Comparison of ENCODE assay signal across 19 cellular contexts in genomic region chr10:68318331-68319059, GRCh38. TPM values are rescaled to one million over a fixed set of nuclear protein-coding genes. Genes with fewer than 3 reads are reported as not detected.
DNase-seq lines count a peak whose midpoint lies in the region; FAIRE-seq and TF ChIP-seq lines count a peak whose summit lies in the region.
"Had no signal": no experiment of that assay in that cellular context is flagged by ENCODE, and none has a peak within 500 bp of the region (broad histone marks: within the 10 kb centered on the region; RNA-seq: fewer than 3 reads in every experiment).

No MANE protein-coding gene starts in this region.

- no peak for TF ChIP-seq CTCF in colonic mucosa (IDR thresholded peaks at IDR 0.05)
- TF ChIP-seq CTCF in liver (IDR thresholded peaks at IDR 0.05; ENCODE audit: low read depth, low read length, missing input control): no peak

- no peak overlapping the region for H3K4me3 ChIP-seq in Karpas-422 (ENCODE audit: low read length)
- no peak overlapping the region for H3K4me3 ChIP-seq in colonic mucosa
- no peak overlapping the region for H3K4me3 ChIP-seq in liver (ENCODE audit: low read depth in 1 of 3, low read length in 3 of 3)
- no peak overlapping the region for H3K4me3 ChIP-seq in small intestine (ENCODE audit: low read depth in 1 of 2, low read length in 2 of 2)
- H3K4me3 ChIP-seq: SJSA1 had no signal

- no peak overlapping the region for H3K27ac ChIP-seq in Karpas-422 (ENCODE audit: low read length)
- peak overlapping the region; percentile 73 for H3K27ac ChIP-seq in colonic mucosa
- H3K27ac ChIP-seq in liver (ENCODE audit: low read depth in 1 of 2, low read length in 2 of 2): no peak overlapping the region
- H3K27ac ChIP-seq in small intestine (ENCODE audit: low read depth in 1 of 2, low read length in 1 of 2): peak overlapping the region in 1 of 2 donors; percentile 32
- H3K27ac ChIP-seq: SJSA1 had no signal

- FAIRE-seq in small intestine (lab: Jason Lieb, UNC): no peak
- FAIRE-seq: H54 had no signal

- H3K4me1 ChIP-seq in Karpas-422 (ENCODE audit: low read length) (no peaks in the 10 kb centered on the region), colonic mucosa (peaks cover 3% of the 10 kb centered on the region), liver (ENCODE audit: control insufficient read depth in 4 of 4, insufficient read depth in 4 of 4, low read length in 3 of 4) (no peaks in the 10 kb centered on the region), small intestine (ENCODE audit: control insufficient read depth in 2 of 2, insufficient read depth in 1 of 2, low read depth in 1 of 2, low read length in 1 of 2) (no peaks in the 10 kb centered on the region)
- H3K4me1 ChIP-seq: SJSA1 had no signal

- TF ChIP-seq RAD21 in liver (IDR thresholded peaks at IDR 0.05): no peak

- DNase-seq in Karpas-422 (peak; percentile 25), colonic mucosa (no peak), small intestine (peak; percentile 89), NCI-H1048 (lab: John Stamatoyannopoulos, UW) (no peak), DMS153 (lab: John Stamatoyannopoulos, UW) (no peak), cerebellar cortex (ENCODE audit: low spot score) (no peak)
- DNase-seq: NCI-H1105; NCI-H1436 treated with DMSO at 0.1 percent for 48 hours; NCI-H1930; NCI-H446 treated with DMSO at 0.1 percent for 48 hours; NCI-H526; NCI-H82; NK-92 treated with Interleukin-12 subunit alpha and Interleukin-12 subunit beta, amount 100 ng/mL, for 24 hours; PC-3; Right ventricle myocardium superior; RPMI8226 had no signal

- H3K27me3 ChIP-seq in Karpas-422 (ENCODE audit: low read length) (no peaks in the 10 kb centered on the region), colonic mucosa (no peaks in the 10 kb centered on the region), liver (ENCODE audit: control insufficient read depth in 4 of 4, insufficient read depth in 4 of 4, low read length in 3 of 4) (no peaks in the 10 kb centered on the region), small intestine (ENCODE audit: control insufficient read depth in 2 of 2, insufficient read depth in 2 of 2, low read length in 2 of 2) (no peaks in the 10 kb centered on the region)
- H3K27me3 ChIP-seq: SJSA1 had no signal

- 38% methylated on average over 1 of the region's 1 CpG for WGBS in liver
- 12 to 44% (median 24%) methylated on average over 1 of the region's 1 CpG for WGBS in small intestine, 3 donors

- no peak overlapping the region for H3K4me2 ChIP-seq in Karpas-422 (ENCODE audit: low read depth, low read length, poor library complexity, severe bottlenecking)

- H3K9me3 ChIP-seq in Karpas-422 (ENCODE audit: low read length): no peaks in the 10 kb centered on the region
- H3K9me3 ChIP-seq in colonic mucosa: no peaks in the 10 kb centered on the region
- peaks cover 0 to 8% (median 0%) of the 10 kb centered on the region in 4 donors for H3K9me3 ChIP-seq in liver (ENCODE audit: control insufficient read depth in 4 of 4, low read length in 3 of 4)
- no peaks in the 10 kb centered on the region for H3K9me3 ChIP-seq in small intestine (ENCODE audit: control insufficient read depth, low read depth)

- H3K36me3 ChIP-seq in Karpas-422 (ENCODE audit: insufficient read depth, low read length): no peaks in the 10 kb centered on the region
- no peaks in the 10 kb centered on the region for H3K36me3 ChIP-seq in colonic mucosa
- H3K36me3 ChIP-seq in liver (ENCODE audit: control insufficient read depth in 4 of 4, insufficient read depth in 3 of 4, low read depth in 1 of 4, low read length in 3 of 4): no peaks in the 10 kb centered on the region
- no peaks in the 10 kb centered on the region for H3K36me3 ChIP-seq in small intestine (ENCODE audit: control insufficient read depth in 2 of 2, insufficient read depth in 2 of 2, low read length in 2 of 2)
- H3K36me3 ChIP-seq: SJSA1 had no signal

- intact Hi-C loops in colonic mucosa (cut with DNase I): no loop called here

- no peaks in the 10 kb centered on the region for H3K79me2 ChIP-seq in Karpas-422 (ENCODE audit: low read length)

- no peak overlapping the region for H2AFZ ChIP-seq in Karpas-422 (ENCODE audit: low read length)

- no peak overlapping the region for H3K9ac ChIP-seq in Karpas-422 (ENCODE audit: low read length)
- no peak overlapping the region for H3K9ac ChIP-seq in colonic mucosa (ENCODE audit: low read depth in 2 of 2, low read length in 2 of 2)
- no peak overlapping the region for H3K9ac ChIP-seq in liver (ENCODE audit: low read depth in 1 of 2, low read length in 2 of 2)

- no peaks in the 10 kb centered on the region for H3K9me2 ChIP-seq in Karpas-422 (replicated peaks; ENCODE audit: insufficient read depth, low read length)

- no peaks in the 10 kb centered on the region for H4K20me1 ChIP-seq in Karpas-422 (ENCODE audit: insufficient read depth, low read depth, low read length)

TF ChIP-seq in liver, 16 proteins besides CTCF, POLR2A, EP300 and RAD21:
- TF ChIP-seq EGR1 (IDR thresholded peaks at IDR 0.05; ENCODE audit: low read depth in 2 of 2): no peak
- TF ChIP-seq, protein P1, sequence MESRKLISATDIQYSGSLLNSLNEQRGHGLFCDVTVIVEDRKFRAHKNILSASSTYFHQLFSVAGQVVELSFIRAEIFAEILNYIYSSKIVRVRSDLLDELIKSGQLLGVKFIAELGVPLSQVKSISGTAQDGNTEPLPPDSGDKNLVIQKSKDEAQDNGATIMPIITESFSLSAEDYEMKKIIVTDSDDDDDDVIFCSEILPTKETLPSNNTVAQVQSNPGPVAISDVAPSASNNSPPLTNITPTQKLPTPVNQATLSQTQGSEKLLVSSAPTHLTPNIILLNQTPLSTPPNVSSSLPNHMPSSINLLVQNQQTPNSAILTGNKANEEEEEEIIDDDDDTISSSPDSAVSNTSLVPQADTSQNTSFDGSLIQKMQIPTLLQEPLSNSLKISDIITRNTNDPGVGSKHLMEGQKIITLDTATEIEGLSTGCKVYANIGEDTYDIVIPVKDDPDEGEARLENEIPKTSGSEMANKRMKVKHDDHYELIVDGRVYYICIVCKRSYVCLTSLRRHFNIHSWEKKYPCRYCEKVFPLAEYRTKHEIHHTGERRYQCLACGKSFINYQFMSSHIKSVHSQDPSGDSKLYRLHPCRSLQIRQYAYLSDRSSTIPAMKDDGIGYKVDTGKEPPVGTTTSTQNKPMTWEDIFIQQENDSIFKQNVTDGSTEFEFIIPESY (IDR thresholded peaks at IDR 0.05): no peak
- peak; percentile 4 for TF ChIP-seq HNF4G (IDR thresholded peaks at IDR 0.05)
- no peak for TF ChIP-seq NR2F2 (IDR thresholded peaks at IDR 0.05)
- peak; percentile 54 to 65 for TF ChIP-seq HNF4A (conservative IDR thresholded peaks at IDR 0.05)
TF ChIP-seq in liver: peak in this region for 2.

RNA-seq across cellular contexts. Expression of gene HNRNPH3, which starts 13.4 kb away (rescaled TPM):
- 24.1 and 38.1 TPM in 2 replicates for total RNA-seq in Karpas-422 (2014; rRNA removed; shearing (Covaris generic); ENCODE audit: low replicate concordance)
- total RNA-seq in colonic mucosa (100 to 1,000 TPM in 1 of 2 donors, 10 to 100 TPM in 1; 74.4 to 130 TPM), liver (10 to 100 TPM; 24.5 to 32.7 TPM)
- polyA plus RNA-seq in liver (10 to 100 TPM; 18.2 to 38.4 TPM), small intestine (100 to 1,000 TPM; 117 to 142 (median 135) TPM)

RNA-seq across cellular contexts. Expression of gene PBLD, which starts 14.2 kb away (rescaled TPM):
- total RNA-seq in Karpas-422 (2014; rRNA removed; shearing (Covaris generic); ENCODE audit: low replicate concordance): 1.0 and 7.2 TPM in 2 replicates
- total RNA-seq in colonic mucosa (10 to 100 TPM; 20.9 to 78.2 TPM), liver (100 to 1,000 TPM; 106 to 175 TPM)
- polyA plus RNA-seq in liver (100 to 1,000 TPM in 1 of 2 donors, 10 to 100 TPM in 1; 63.3 to 101 TPM), small intestine (100 to 1,000 TPM in 2 of 3 donors, 10 to 100 TPM in 1; 45.1 to 333 (median 181) TPM)

Comparison
In these comparisons a context has a peak if more than half of its experiments do, and no peak if none do; other contexts are left out.
1. DNase-seq: peak in Karpas-422 (single experiment) and small intestine (single experiment); none in colonic mucosa (single experiment), NCI-H1048 (single experiment), DMS153 (single experiment) and cerebellar cortex (single experiment).